Comparison of ENCODE assay signal across 20 cellular contexts in the genomic region with DNA sequence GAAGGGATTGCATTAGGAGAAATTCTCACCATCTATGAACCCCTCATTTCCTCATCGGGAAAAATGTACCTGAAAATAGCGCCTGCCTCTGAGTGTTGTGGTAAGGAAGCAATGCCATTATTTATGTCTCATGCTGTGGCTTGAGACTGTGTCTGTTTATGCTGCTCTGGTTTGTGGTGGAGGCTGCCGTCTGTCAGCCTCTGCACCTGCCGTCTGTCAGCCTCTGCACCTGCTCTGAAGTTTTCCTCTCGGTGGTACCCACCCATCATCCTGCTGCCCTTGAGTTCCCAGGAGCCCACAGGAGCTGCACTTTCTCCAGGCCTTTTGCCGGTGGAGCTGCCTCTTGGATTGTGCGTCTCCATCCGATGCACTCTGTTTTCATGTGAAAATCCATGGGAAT.
DNase-seq lines count a peak whose midpoint lies in the region; ATAC-seq, FAIRE-seq and TF ChIP-seq lines count a peak whose summit lies in the region.
"Had no signal": no experiment of that assay in that cellular context is flagged by ENCODE, and none has a peak within 500 bp of the region (broad histone marks: within the 10 kb centered on the region; RNA-seq: fewer than 3 reads in every experiment).

No MANE protein-coding gene starts in this region.

- ATAC-seq in activated CD4-positive, alpha-beta T cell treated with anti-CD3 and anti-CD28 coated beads for 36 hours, result no peak
- no peak for ATAC-seq in RWPE2 (ENCODE audit: low read depth)
- no peak for ATAC-seq in HepG2
- no peak for ATAC-seq in left lobe of liver
- ATAC-seq: GM12878, HCT116 had no signal

- CTCF ChIA-PET in activated CD4-positive, alpha-beta T cell treated with anti-CD3 and anti-CD28 coated beads for 36 hours (lab: Charles Lee), result no interaction called here
- CTCF ChIA-PET in HepG2 (lab: Yijun Ruan, JAX; ENCODE audit: low intra/inter-chr PET ratio, low total read pairs), result no interaction called here

- WGBS in HepG2 (ENCODE audit: low lambda C conversion rate), result 37% methylated on average over 8 of the region's 8 CpGs

- no peak for TF ChIP-seq POLR2A in HepG2 (IDR thresholded peaks at IDR 0.05; ENCODE audit: insufficient read depth in 1 of 2, low read depth in 2 of 2, low read length in 2 of 2)

- in situ Hi-C loops in HepG2 (cut with HindIII; ENCODE audit: extremely low pct_ligation_motif_present, low pct_unique_long_range_greater_than_20kb), result no loop called here

- TF ChIP-seq CTCF in RWPE2 (IDR thresholded peaks at IDR 0.05; ENCODE audit: poor library complexity, severe bottlenecking), result no peak
- TF ChIP-seq CTCF in HepG2 (CRISPR knock-in tag; IDR thresholded peaks at IDR 0.05), result no peak

- H3K4me3 ChIP-seq in RWPE2 (ENCODE audit: severe bottlenecking) (no peak overlapping the region), MG63 (no peak overlapping the region), HepG2 (replicated peaks in 1 of 3; ENCODE audit: insufficient read depth in 1 of 3, low read depth in 2 of 3, low read length in 3 of 3) (no peak overlapping the region)
- H3K4me3 ChIP-seq: GM12878, GM23248 had no signal

- H3K27me3 Mint-ChIP-seq in activated CD4-positive, alpha-beta T cell treated with anti-CD3 and anti-CD28 coated beads for 36 hours, result peaks cover 21% of the 10 kb centered on the region
- H3K27me3 Mint-ChIP-seq in activated CD4-positive, alpha-beta T cell treated with anti-CD3 and anti-CD28 coated beads, Interleukin-2, amount 10 ng/mL, durations not matched to agents 24 days and 14 days, result no peaks in the 10 kb centered on the region
- H3K27me3 Mint-ChIP-seq: B cell had no signal

- no peak overlapping the region for H3K27ac Mint-ChIP-seq in activated CD4-positive, alpha-beta T cell treated with anti-CD3 and anti-CD28 coated beads for 36 hours
- H3K27ac Mint-ChIP-seq in activated CD4-positive, alpha-beta T cell treated with anti-CD3 and anti-CD28 coated beads, Interleukin-2, amount 10 ng/mL, durations not matched to agents 24 days and 14 days, result no peak overlapping the region
- H3K27ac Mint-ChIP-seq: B cell; CD4-positive, alpha-beta T cell had no signal

- DNase-seq in activated CD4-positive, alpha-beta T cell treated with anti-CD3 and anti-CD28 coated beads for 36 hours, result peak; percentile 11
- no peak for DNase-seq in activated CD4-positive, alpha-beta T cell treated with anti-CD3 and anti-CD28 coated beads, Interleukin-2, amount 10 ng/mL, durations not matched to agents 24 days and 14 days
- peak; percentile 19 for DNase-seq in RWPE2 (ENCODE audit: low spot score)
- DNase-seq in posterior vena cava (ENCODE audit: low spot score), result peak; percentile 31
- DNase-seq in AML-193 (lab: John Stamatoyannopoulos, UW), result no peak
- no peak for DNase-seq in MG63
- no peak for DNase-seq in HepG2 (ENCODE audit: low spot score)
- no peak for DNase-seq in left lobe of liver (ENCODE audit: low spot score)
- DNase-seq: ACHN; C1 segment of cervical spinal cord; Calu3; CD4-positive, alpha-beta T cell; DMS 273 treated with DMSO at 0.1 percent for 48 hours had no signal

- TF ChIP-seq RAD21 in HepG2 (CRISPR knock-in tag; IDR thresholded peaks at IDR 0.05), result no peak

- no peaks in the 10 kb centered on the region for H3K79me2 ChIP-seq in HepG2 (ENCODE audit: insufficient read depth, low read length)

- H3K9me3 ChIP-seq in RWPE2 (ENCODE audit: severe bottlenecking) (peaks cover 18% of the 10 kb centered on the region), MG63 (no peaks in the 10 kb centered on the region), HepG2 (ENCODE audit: low read length) (no peaks in the 10 kb centered on the region)

- no peaks in the 10 kb centered on the region for H4K20me1 ChIP-seq in HepG2 (ENCODE audit: insufficient read depth, low read length)

- no peaks in the 10 kb centered on the region for H3K27me3 ChIP-seq in RWPE2 (ENCODE audit: insufficient read depth, poor library complexity, severe bottlenecking)
- H3K27me3 ChIP-seq in MG63, result no peaks in the 10 kb centered on the region
- peaks cover 0 to 8% of the 10 kb centered on the region in 2 experiments; a peak in 2 of 5 replicates for H3K27me3 ChIP-seq in HepG2 (ENCODE audit: control insufficient read depth in 1 of 2, insufficient read depth in 2 of 2, low read length in 2 of 2)

- H3K9me3 Mint-ChIP-seq in activated CD4-positive, alpha-beta T cell treated with anti-CD3 and anti-CD28 coated beads for 36 hours (ENCODE audit: low read depth), result no peaks in the 10 kb centered on the region
- peaks cover 6% of the 10 kb centered on the region for H3K9me3 Mint-ChIP-seq in activated CD4-positive, alpha-beta T cell treated with anti-CD3 and anti-CD28 coated beads, Interleukin-2, amount 10 ng/mL, durations not matched to agents 24 days and 14 days
- H3K9me3 Mint-ChIP-seq: CD4-positive, alpha-beta T cell had no signal

- no peak for FAIRE-seq in HepG2 (lab: Jason Lieb, UNC)
- FAIRE-seq: GM12878, H54 had no signal

- BruUV-seq in HepG2 (replicated peaks; lab: Mats Ljungman, UMichigan), result no TSS peak

- H2AFZ ChIP-seq in HepG2 (ENCODE audit: low read length), result no peak overlapping the region
- H2AFZ ChIP-seq: GM23248 had no signal

- H3K4me3 Mint-ChIP-seq in activated CD4-positive, alpha-beta T cell treated with anti-CD3 and anti-CD28 coated beads for 36 hours, result no peak overlapping the region
- no peak overlapping the region for H3K4me3 Mint-ChIP-seq in activated CD4-positive, alpha-beta T cell treated with anti-CD3 and anti-CD28 coated beads, Interleukin-2, amount 10 ng/mL, durations not matched to agents 24 days and 14 days
- H3K4me3 Mint-ChIP-seq: B cell; CD4-positive, alpha-beta T cell had no signal

- no peaks in the 10 kb centered on the region for H3K36me3 Mint-ChIP-seq in activated CD4-positive, alpha-beta T cell treated with anti-CD3 and anti-CD28 coated beads for 36 hours (ENCODE audit: low read depth)
- H3K36me3 Mint-ChIP-seq in activated CD4-positive, alpha-beta T cell treated with anti-CD3 and anti-CD28 coated beads, Interleukin-2, amount 10 ng/mL, durations not matched to agents 24 days and 14 days (ENCODE audit: low read depth), result no peaks in the 10 kb centered on the region

- H3K4me1 ChIP-seq in RWPE2 (ENCODE audit: insufficient read depth, poor library complexity, severe bottlenecking), result no peaks in the 10 kb centered on the region
- no peaks in the 10 kb centered on the region for H3K4me1 ChIP-seq in HepG2 (ENCODE audit: insufficient read depth, low read length)

- H3K4me2 ChIP-seq in HepG2 (ENCODE audit: low read depth, low read length), result no peak overlapping the region

- intact Hi-C loops in activated CD4-positive, alpha-beta T cell treated with anti-CD3 and anti-CD28 coated beads for 36 hours (cut with DNase I, micrococcal nuclease), result no loop called here
- intact Hi-C loops in activated CD4-positive, alpha-beta T cell treated with anti-CD3 and anti-CD28 coated beads, Interleukin-2, amount 10 ng/mL, durations not matched to agents 24 days and 14 days (cut with micrococcal nuclease), result no loop called here
- intact Hi-C loops in posterior vena cava (cut with DNase I) (no loop called here), HepG2 (cut with micrococcal nuclease; ENCODE audit: unreplicated experiment) (no loop called here)

- POLR2A ChIA-PET in activated CD4-positive, alpha-beta T cell treated with anti-CD3 and anti-CD28 coated beads for 36 hours (lab: Charles Lee), result no interaction called here
- POLR2A ChIA-PET in HepG2 (lab: Yijun Ruan, JAX), result no interaction called here

- no peak overlapping the region for H3K27ac ChIP-seq in RWPE2 (ENCODE audit: poor library complexity, severe bottlenecking)
- H3K27ac ChIP-seq in HepG2 (ENCODE audit: extremely low read length, insufficient read depth, low read length), result no peak overlapping the region
- H3K27ac ChIP-seq: 22Rv1, GM23248, HL-60 had no signal

- H3K9ac ChIP-seq in HepG2 (ENCODE audit: insufficient read depth, low read depth, low read length), result no peak overlapping the region
- H3K9ac ChIP-seq: GM23248 had no signal

- H3K4me1 Mint-ChIP-seq in activated CD4-positive, alpha-beta T cell treated with anti-CD3 and anti-CD28 coated beads for 36 hours, result no peaks in the 10 kb centered on the region
- H3K4me1 Mint-ChIP-seq in activated CD4-positive, alpha-beta T cell treated with anti-CD3 and anti-CD28 coated beads, Interleukin-2, amount 10 ng/mL, durations not matched to agents 24 days and 14 days, result no peaks in the 10 kb centered on the region
- H3K4me1 Mint-ChIP-seq: B cell had no signal

- TF ChIP-seq EP300 in HepG2 (IDR thresholded peaks at IDR 0.05; ENCODE audit: low read depth in 2 of 2, low read length in 2 of 2) (no peak), HepG2 (CRISPR knock-in tag; IDR thresholded peaks at IDR 0.05; ENCODE audit: borderline replicate concordance) (no peak)

- no peaks in the 10 kb centered on the region for H3K36me3 ChIP-seq in RWPE2 (ENCODE audit: low read depth)
- no peaks in the 10 kb centered on the region for H3K36me3 ChIP-seq in MG63
- no peaks in the 10 kb centered on the region for H3K36me3 ChIP-seq in HepG2 (replicated peaks in 1 of 2; ENCODE audit: control insufficient read depth in 1 of 2, insufficient read depth in 2 of 2, low read length in 2 of 2)

TF ChIP-seq in HepG2, 621 proteins besides CTCF, POLR2A, EP300 and RAD21:
- TF ChIP-seq, protein P1, sequence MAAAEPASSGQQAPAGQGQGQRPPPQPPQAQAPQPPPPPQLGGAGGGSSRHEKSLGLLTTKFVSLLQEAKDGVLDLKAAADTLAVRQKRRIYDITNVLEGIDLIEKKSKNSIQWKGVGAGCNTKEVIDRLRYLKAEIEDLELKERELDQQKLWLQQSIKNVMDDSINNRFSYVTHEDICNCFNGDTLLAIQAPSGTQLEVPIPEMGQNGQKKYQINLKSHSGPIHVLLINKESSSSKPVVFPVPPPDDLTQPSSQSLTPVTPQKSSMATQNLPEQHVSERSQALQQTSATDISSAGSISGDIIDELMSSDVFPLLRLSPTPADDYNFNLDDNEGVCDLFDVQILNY (CRISPR knock-in tag; conservative IDR thresholded peaks at IDR 0.05), result no peak
- TF ChIP-seq, protein P2, sequence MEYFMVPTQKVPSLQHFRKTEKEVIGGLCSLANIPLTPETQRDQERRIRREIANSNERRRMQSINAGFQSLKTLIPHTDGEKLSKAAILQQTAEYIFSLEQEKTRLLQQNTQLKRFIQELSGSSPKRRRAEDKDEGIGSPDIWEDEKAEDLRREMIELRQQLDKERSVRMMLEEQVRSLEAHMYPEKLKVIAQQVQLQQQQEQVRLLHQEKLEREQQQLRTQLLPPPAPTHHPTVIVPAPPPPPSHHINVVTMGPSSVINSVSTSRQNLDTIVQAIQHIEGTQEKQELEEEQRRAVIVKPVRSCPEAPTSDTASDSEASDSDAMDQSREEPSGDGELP (IDR thresholded peaks at IDR 0.05; ENCODE audit: borderline replicate concordance, low read depth), result no peak

Comparison
In these comparisons a context has a peak if more than half of its experiments do, and no peak if none do; other contexts are left out.
1. DNase-seq: peak in activated CD4-positive, alpha-beta T cell treated with anti-CD3 and anti-CD28 coated beads for 36 hours (single experiment), RWPE2 (single experiment) and posterior vena cava (single experiment); none in activated CD4-positive, alpha-beta T cell treated with anti-CD3 and anti-CD28 coated beads, Interleukin-2, amount 10 ng/mL, durations not matched to agents 24 days and 14 days (single experiment), AML-193 (0 of 2), MG63 (single experiment), HepG2 (single experiment) and left lobe of liver (single experiment).